1 cellular context compared by ENCODE assay signal in the genomic region with DNA sequence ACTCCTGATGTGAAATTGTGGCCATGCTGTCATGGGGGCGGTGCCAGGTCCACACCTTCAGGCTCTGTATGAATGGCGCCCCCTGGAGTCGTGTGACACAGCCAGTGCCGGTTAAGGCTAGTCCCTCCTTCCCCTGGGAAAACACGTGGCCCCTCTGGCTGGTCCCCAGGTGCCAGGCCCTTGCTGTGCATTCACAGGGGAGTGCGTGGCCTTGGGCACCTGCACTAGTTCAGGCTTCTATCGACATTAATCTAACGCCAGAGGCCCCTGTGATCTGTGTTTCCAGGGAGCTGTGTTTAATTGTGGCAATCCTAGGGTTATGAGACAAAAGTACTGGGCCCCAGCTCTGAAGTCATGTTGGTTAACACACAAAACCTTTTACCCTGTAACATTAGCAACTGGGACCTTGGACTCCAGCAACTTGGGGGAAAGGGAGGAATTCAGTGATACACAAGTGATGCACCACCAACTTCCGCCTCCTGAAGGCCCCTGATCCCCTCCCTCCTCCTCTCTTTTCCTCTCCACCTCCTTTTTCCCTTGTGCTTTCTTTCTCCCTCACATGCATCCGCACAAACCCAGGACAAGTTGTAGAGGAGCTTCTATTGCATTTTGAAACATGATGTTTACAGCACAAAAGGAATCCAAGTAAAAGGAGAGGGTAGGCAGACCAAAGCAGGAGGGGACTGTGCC.
A peak's percentile ranks its signal among the peaks of the same experiment; 100 is the strongest.
TF ChIP-seq lines count a peak whose summit lies in the region.

No MANE protein-coding gene starts in this region.

TF ChIP-seq in HepG2, 621 proteins besides CTCF, POLR2A, EP300 and RAD21 (continued from another document and continues in another):
- TF ChIP-seq, protein P1, sequence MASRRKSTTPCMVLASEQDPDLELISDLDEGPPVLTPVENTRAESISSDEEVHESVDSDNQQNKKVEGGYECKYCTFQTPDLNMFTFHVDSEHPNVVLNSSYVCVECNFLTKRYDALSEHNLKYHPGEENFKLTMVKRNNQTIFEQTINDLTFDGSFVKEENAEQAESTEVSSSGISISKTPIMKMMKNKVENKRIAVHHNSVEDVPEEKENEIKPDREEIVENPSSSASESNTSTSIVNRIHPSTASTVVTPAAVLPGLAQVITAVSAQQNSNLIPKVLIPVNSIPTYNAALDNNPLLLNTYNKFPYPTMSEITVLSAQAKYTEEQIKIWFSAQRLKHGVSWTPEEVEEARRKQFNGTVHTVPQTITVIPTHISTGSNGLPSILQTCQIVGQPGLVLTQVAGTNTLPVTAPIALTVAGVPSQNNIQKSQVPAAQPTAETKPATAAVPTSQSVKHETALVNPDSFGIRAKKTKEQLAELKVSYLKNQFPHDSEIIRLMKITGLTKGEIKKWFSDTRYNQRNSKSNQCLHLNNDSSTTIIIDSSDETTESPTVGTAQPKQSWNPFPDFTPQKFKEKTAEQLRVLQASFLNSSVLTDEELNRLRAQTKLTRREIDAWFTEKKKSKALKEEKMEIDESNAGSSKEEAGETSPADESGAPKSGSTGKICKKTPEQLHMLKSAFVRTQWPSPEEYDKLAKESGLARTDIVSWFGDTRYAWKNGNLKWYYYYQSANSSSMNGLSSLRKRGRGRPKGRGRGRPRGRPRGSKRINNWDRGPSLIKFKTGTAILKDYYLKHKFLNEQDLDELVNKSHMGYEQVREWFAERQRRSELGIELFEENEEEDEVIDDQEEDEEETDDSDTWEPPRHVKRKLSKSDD (CRISPR knock-in tag; IDR thresholded peaks at IDR 0.05; ENCODE audit: low read depth): peak; percentile 84
- TF ChIP-seq RBM22 (optimal IDR thresholded peaks at IDR 0.05; ENCODE audit: low read length) (peak; percentile 90), IRF2 (CRISPR knock-in tag; IDR thresholded peaks at IDR 0.05) (0 out of 2 replicates have a peak, but pooled peaks have one; percentile 58), ZBTB7A (CRISPR knock-in tag; IDR thresholded peaks at IDR 0.05) (peak; percentile 28; the same call in 1 of the 2 replicates), NR2F6 (IDR thresholded peaks at IDR 0.05) (peak; percentile 63), NR2F6 (CRISPR knock-in tag; IDR thresholded peaks at IDR 0.05) (peak; percentile 40; the same call in 1 of the 2 replicates), PCBP2 (optimal IDR thresholded peaks at IDR 0.05; ENCODE audit: low read depth, low read length, poor library complexity, severe bottlenecking) (no peak), PITX1 (CRISPR knock-in tag; IDR thresholded peaks at IDR 0.05) (peak; percentile 58; the same call in 1 of the 2 replicates), HHEX (CRISPR knock-in tag; IDR thresholded peaks at IDR 0.05) (0 out of 2 replicates have a peak, but pooled peaks have one; percentile 44), SALL1 (CRISPR knock-in tag; IDR thresholded peaks at IDR 0.05) (peak; percentile 91), DPF2 (CRISPR knock-in tag; IDR thresholded peaks at IDR 0.05; ENCODE audit: borderline replicate concordance, low read depth) (peak; percentile 64; the same call in 1 of the 2 replicates), JDP2 (CRISPR knock-in tag; IDR thresholded peaks at IDR 0.05; ENCODE audit: borderline replicate concordance) (no peak; the same call in 1 of the 2 replicates), ZNF331 (CRISPR knock-in tag; IDR thresholded peaks at IDR 0.05) (peak; percentile 70), ZNF777 (CRISPR knock-in tag; IDR thresholded peaks at IDR 0.05) (peak; percentile 13; the same call in 1 of the 2 replicates), YEATS2 (CRISPR knock-in tag; IDR thresholded peaks at IDR 0.05; ENCODE audit: borderline replicate concordance) (peak; percentile 71; the same call in 1 of the 2 replicates), ZFP36L1 (CRISPR knock-in tag; IDR thresholded peaks at IDR 0.05) (0 out of 2 replicates have a peak, but pooled peaks have one; percentile 71), PHF21A (CRISPR knock-in tag; IDR thresholded peaks at IDR 0.05) (peak; percentile 86), KDM6A (CRISPR knock-in tag; IDR thresholded peaks at IDR 0.05; ENCODE audit: low read depth) (peak; percentile 63; the same call in 1 of the 2 replicates), SMAD1 (CRISPR knock-in tag; IDR thresholded peaks at IDR 0.05; ENCODE audit: borderline replicate concordance, low read depth) (0 out of 2 replicates have a peak, but pooled peaks have one; percentile 8), BHLHE40 (IDR thresholded peaks at IDR 0.05; ENCODE audit: low read length) (peak; percentile 59; the same call in 1 of the 2 replicates), DR1 (CRISPR knock-in tag; IDR thresholded peaks at IDR 0.05) (0 out of 2 replicates have a peak, but pooled peaks have one; percentile 4), MTA3 (CRISPR knock-in tag; IDR thresholded peaks at IDR 0.05) (no peak), HMG20A (CRISPR knock-in tag; IDR thresholded peaks at IDR 0.05; ENCODE audit: borderline replicate concordance) (peak; percentile 44), SKI (IDR thresholded peaks at IDR 0.05; ENCODE audit: partially characterized antibody) (peak; percentile 40), MXD3 (CRISPR knock-in tag; IDR thresholded peaks at IDR 0.05) (peak; percentile 87), ZFX (CRISPR knock-in tag; IDR thresholded peaks at IDR 0.05; ENCODE audit: low read depth) (peak; percentile 89), ZNF891 (CRISPR knock-in tag; IDR thresholded peaks at IDR 0.05) (peak; percentile 85; the same call in 1 of the 2 replicates), ZFY (CRISPR knock-in tag; IDR thresholded peaks at IDR 0.05) (peak; percentile 70), HMGXB4 (CRISPR knock-in tag; IDR thresholded peaks at IDR 0.05; ENCODE audit: borderline replicate concordance in 1 of 2, low read depth in 1 of 2) (peak; percentile 62 to 94; a peak in 3 of 4 replicates), TBX3 (IDR thresholded peaks at IDR 0.05; ENCODE audit: borderline replicate concordance) (peak; percentile 83), KLF12 (CRISPR knock-in tag; IDR thresholded peaks at IDR 0.05; ENCODE audit: borderline replicate concordance) (no peak; the same call in 1 of the 2 replicates), ZNF543 (CRISPR knock-in tag; IDR thresholded peaks at IDR 0.05) (peak; percentile 56; the same call in 1 of the 2 replicates), HNRNPLL (IDR thresholded peaks at IDR 0.05; ENCODE audit: low read depth, low read length, poor library complexity, severe bottlenecking) (no peak), KAT8 (CRISPR knock-in tag; IDR thresholded peaks at IDR 0.05) (peak; percentile 61), BORCS8-MEF2B (CRISPR knock-in tag; IDR thresholded peaks at IDR 0.05) (peak; percentile 70)
- TF ChIP-seq, protein P2, sequence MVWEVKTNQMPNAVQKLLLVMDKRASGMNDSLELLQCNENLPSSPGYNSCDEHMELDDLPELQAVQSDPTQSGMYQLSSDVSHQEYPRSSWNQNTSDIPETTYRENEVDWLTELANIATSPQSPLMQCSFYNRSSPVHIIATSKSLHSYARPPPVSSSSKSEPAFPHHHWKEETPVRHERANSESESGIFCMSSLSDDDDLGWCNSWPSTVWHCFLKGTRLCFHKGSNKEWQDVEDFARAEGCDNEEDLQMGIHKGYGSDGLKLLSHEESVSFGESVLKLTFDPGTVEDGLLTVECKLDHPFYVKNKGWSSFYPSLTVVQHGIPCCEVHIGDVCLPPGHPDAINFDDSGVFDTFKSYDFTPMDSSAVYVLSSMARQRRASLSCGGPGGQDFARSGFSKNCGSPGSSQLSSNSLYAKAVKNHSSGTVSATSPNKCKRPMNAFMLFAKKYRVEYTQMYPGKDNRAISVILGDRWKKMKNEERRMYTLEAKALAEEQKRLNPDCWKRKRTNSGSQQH (CRISPR knock-in tag; IDR thresholded peaks at IDR 0.05; ENCODE audit: low read depth): peak; percentile 91
- TF ChIP-seq, protein P3, sequence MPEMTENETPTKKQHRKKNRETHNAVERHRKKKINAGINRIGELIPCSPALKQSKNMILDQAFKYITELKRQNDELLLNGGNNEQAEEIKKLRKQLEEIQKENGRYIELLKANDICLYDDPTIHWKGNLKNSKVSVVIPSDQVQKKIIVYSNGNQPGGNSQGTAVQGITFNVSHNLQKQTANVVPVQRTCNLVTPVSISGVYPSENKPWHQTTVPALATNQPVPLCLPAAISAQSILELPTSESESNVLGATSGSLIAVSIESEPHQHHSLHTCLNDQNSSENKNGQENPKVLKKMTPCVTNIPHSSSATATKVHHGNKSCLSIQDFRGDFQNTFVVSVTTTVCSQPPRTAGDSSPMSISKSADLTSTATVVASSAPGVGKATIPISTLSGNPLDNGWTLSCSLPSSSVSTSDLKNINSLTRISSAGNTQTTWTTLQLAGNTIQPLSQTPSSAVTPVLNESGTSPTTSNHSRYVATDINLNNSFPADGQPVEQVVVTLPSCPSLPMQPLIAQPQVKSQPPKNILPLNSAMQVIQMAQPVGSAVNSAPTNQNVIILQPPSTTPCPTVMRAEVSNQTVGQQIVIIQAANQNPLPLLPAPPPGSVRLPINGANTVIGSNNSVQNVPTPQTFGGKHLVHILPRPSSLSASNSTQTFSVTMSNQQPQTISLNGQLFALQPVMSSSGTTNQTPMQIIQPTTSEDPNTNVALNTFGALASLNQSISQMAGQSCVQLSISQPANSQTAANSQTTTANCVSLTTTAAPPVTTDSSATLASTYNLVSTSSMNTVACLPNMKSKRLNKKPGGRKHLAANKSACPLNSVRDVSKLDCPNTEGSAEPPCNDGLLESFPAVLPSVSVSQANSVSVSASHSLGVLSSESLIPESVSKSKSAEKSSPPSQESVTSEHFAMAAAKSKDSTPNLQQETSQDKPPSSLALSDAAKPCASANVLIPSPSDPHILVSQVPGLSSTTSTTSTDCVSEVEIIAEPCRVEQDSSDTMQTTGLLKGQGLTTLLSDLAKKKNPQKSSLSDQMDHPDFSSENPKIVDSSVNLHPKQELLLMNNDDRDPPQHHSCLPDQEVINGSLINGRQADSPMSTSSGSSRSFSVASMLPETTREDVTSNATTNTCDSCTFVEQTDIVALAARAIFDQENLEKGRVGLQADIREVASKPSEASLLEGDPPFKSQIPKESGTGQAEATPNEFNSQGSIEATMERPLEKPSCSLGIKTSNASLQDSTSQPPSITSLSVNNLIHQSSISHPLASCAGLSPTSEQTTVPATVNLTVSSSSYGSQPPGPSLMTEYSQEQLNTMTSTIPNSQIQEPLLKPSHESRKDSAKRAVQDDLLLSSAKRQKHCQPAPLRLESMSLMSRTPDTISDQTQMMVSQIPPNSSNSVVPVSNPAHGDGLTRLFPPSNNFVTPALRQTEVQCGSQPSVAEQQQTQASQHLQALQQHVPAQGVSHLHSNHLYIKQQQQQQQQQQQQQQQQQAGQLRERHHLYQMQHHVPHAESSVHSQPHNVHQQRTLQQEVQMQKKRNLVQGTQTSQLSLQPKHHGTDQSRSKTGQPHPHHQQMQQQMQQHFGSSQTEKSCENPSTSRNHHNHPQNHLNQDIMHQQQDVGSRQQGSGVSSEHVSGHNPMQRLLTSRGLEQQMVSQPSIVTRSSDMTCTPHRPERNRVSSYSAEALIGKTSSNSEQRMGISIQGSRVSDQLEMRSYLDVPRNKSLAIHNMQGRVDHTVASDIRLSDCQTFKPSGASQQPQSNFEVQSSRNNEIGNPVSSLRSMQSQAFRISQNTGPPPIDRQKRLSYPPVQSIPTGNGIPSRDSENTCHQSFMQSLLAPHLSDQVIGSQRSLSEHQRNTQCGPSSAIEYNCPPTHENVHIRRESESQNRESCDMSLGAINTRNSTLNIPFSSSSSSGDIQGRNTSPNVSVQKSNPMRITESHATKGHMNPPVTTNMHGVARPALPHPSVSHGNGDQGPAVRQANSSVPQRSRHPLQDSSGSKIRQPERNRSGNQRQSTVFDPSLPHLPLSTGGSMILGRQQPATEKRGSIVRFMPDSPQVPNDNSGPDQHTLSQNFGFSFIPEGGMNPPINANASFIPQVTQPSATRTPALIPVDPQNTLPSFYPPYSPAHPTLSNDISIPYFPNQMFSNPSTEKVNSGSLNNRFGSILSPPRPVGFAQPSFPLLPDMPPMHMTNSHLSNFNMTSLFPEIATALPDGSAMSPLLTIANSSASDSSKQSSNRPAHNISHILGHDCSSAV (CRISPR knock-in tag; IDR thresholded peaks at IDR 0.05; ENCODE audit: borderline replicate concordance): no peak
- TF ChIP-seq, protein P4, sequence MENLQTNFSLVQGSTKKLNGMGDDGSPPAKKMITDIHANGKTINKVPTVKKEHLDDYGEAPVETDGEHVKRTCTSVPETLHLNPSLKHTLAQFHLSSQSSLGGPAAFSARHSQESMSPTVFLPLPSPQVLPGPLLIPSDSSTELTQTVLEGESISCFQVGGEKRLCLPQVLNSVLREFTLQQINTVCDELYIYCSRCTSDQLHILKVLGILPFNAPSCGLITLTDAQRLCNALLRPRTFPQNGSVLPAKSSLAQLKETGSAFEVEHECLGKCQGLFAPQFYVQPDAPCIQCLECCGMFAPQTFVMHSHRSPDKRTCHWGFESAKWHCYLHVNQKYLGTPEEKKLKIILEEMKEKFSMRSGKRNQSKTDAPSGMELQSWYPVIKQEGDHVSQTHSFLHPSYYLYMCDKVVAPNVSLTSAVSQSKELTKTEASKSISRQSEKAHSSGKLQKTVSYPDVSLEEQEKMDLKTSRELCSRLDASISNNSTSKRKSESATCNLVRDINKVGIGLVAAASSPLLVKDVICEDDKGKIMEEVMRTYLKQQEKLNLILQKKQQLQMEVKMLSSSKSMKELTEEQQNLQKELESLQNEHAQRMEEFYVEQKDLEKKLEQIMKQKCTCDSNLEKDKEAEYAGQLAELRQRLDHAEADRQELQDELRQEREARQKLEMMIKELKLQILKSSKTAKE (CRISPR knock-in tag; IDR thresholded peaks at IDR 0.05; ENCODE audit: borderline replicate concordance): no peak
- TF ChIP-seq, protein P5, sequence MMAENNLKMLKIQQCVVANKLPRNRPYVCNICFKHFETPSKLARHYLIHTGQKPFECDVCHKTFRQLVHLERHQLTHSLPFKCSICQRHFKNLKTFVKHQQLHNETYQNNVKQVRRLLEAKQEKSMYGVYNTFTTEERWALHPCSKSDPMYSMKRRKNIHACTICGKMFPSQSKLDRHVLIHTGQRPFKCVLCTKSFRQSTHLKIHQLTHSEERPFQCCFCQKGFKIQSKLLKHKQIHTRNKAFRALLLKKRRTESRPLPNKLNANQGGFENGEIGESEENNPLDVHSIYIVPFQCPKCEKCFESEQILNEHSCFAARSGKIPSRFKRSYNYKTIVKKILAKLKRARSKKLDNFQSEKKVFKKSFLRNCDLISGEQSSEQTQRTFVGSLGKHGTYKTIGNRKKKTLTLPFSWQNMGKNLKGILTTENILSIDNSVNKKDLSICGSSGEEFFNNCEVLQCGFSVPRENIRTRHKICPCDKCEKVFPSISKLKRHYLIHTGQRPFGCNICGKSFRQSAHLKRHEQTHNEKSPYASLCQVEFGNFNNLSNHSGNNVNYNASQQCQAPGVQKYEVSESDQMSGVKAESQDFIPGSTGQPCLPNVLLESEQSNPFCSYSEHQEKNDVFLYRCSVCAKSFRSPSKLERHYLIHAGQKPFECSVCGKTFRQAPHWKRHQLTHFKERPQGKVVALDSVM (CRISPR knock-in tag; IDR thresholded peaks at IDR 0.05): no peak; the same call in 1 of the 2 replicates
